In the genomic region with DNA sequence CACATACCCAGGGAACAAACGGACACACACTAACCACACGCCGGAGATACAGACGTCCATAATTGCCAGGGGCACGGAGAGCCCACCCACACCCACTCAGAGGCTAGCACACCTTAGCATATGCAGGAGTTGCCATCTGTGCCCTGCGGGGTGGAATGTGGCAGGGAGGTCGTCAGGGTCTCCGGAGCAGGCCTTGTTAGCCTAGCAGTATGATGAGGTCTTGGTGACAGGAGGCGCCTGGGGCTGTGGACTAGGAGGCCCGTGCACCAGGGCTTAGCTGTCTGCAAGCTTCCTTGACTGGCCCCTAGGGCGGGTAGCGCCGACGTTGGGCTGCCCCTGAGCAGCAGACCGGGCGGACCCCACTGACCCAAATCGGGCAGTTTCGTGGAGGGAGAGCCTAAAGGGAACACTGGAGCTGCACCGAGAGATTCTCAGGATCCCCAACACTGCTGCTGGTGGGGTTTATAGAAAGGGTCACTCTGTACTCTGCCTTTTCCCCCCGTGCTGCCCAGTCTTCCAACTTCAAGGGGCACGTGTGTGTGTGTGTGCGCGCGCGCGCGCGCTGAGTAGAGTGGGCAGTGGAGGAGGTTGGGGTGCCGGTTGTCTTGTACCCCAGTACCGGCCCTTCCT, we compare ENCODE assay signal across 9 cellular contexts. TPM values are rescaled to one million over a fixed set of nuclear protein-coding genes. Genes with fewer than 3 reads are reported as not detected.
DNase-seq lines count a peak whose midpoint lies in the region; ATAC-seq and TF ChIP-seq lines count a peak whose summit lies in the region.
"Had no signal": no experiment of that assay in that cellular context is flagged by ENCODE, and none has a peak within 500 bp of the region (broad histone marks: within the 10 kb centered on the region; RNA-seq: fewer than 3 reads in every experiment).

No MANE protein-coding gene starts in this region.

- H3K36me3 Mint-ChIP-seq in activated CD4-positive, alpha-beta memory T cell treated with anti-CD3 and anti-CD28 coated beads, Interleukin-2, amount 10 ng/mL, durations not matched to agents 7 days and 5 days (ENCODE audit: low read depth), result peaks cover 16% of the 10 kb centered on the region

- H3K9ac ChIP-seq in BLaER1 (peak overlapping the region; percentile 83; the same call in 1 of the 2 replicates), HCT116 (ENCODE audit: low read length) (no peak overlapping the region), iPS-18a (ENCODE audit: low read length) (no peak overlapping the region)

- DNase-seq in HCT116 (ENCODE audit: low read depth, low spot score) (no peak), upper lobe of right lung (peak; percentile 64), DMS79 treated with DMSO at 0.1 percent for 48 hours (lab: John Stamatoyannopoulos, UW) (no peak)
- no peak for DNase-seq in activated CD4-positive, alpha-beta memory T cell treated with anti-CD3 and anti-CD28 coated beads, Interleukin-2, amount 10 ng/mL, durations not matched to agents 7 days and 5 days
- no peak for DNase-seq in activated CD4-positive, CD25-positive, alpha-beta regulatory T cell treated with anti-CD3 and anti-CD28 coated beads, Interleukin-2, amount 50 U/mL, for 72 hours
- DNase-seq in NK-92 treated with Interleukin-12 subunit alpha and Interleukin-12 subunit beta, amount 100 ng/mL, for 24 hours (lab: John Stamatoyannopoulos, UW), result no peak

- peak overlapping the region; percentile 77 for H3K4me3 ChIP-seq in BLaER1
- H3K4me3 ChIP-seq in HCT116 (replicated peaks in 1 of 2; ENCODE audit: low read depth in 1 of 2, low read length in 2 of 2), result peak overlapping the region; percentile 47 to 55; a peak in 3 of 4 replicates
- H3K4me3 ChIP-seq in iPS-18a (ENCODE audit: low read length), result peak overlapping the region; percentile 61
- peak overlapping the region; percentile 52 for H3K4me3 ChIP-seq in upper lobe of right lung

- no peaks in the 10 kb centered on the region for H3K9me3 Mint-ChIP-seq in activated CD4-positive, alpha-beta memory T cell treated with anti-CD3 and anti-CD28 coated beads, Interleukin-2, amount 10 ng/mL, durations not matched to agents 7 days and 5 days

- H3K4me2 ChIP-seq in BLaER1, result peak overlapping the region; percentile 97
- peak overlapping the region; percentile 77 for H3K4me2 ChIP-seq in HCT116 (ENCODE audit: low read length)

- 0 out of 6 replicates have a peak, but pooled peaks of 1 of the 3 experiments have one; percentile 2 for TF ChIP-seq CTCF in HCT116 (IDR thresholded peaks at IDR 0.05 in 2 of 3, conservative IDR thresholded peaks at IDR 0.05 in 1 of 3; ENCODE audit: borderline replicate concordance in 1 of 3, insufficient read depth in 1 of 3, low read depth in 2 of 3, low read length in 2 of 3)
- TF ChIP-seq CTCF in upper lobe of right lung (IDR thresholded peaks at IDR 0.05), result no peak

- H3K9me2 ChIP-seq in HCT116 (ENCODE audit: insufficient read depth), result no peaks in the 10 kb centered on the region

- intact Hi-C loops in HCT116 (cut with micrococcal nuclease) (loop anchor here (10.0 kb wide), 1 partner anchor 116 kb away; a partner anchor contains a TSS), upper lobe of right lung (cut with DNase I) (no loop called here)

- H3K27ac ChIP-seq in BLaER1 (no peak overlapping the region), HCT116 (ENCODE audit: low read depth, low read length) (0 out of 2 replicates have a peak overlapping the region, but pooled peaks have one; percentile 11), iPS-18a (ENCODE audit: low read length) (no peak overlapping the region), upper lobe of right lung (no peak overlapping the region)
- H3K27ac ChIP-seq: left lung had no signal

- H3K27me3 ChIP-seq in BLaER1, result peaks cover 93% of the 10 kb centered on the region
- peaks cover 4% of the 10 kb centered on the region; the same call in 1 of the 2 replicates for H3K27me3 ChIP-seq in HCT116 (ENCODE audit: insufficient read depth, low read length)
- H3K27me3 ChIP-seq in iPS-18a (ENCODE audit: control insufficient read depth, insufficient read depth, low read length), result peaks cover 83% of the 10 kb centered on the region
- peaks cover 78% of the 10 kb centered on the region for H3K27me3 ChIP-seq in upper lobe of right lung

- no peak for TF ChIP-seq POLR2A in HCT116 (IDR thresholded peaks at IDR 0.05; ENCODE audit: borderline replicate concordance, extremely low read depth, insufficient read depth, insufficient read length)

- peaks cover 2% of the 10 kb centered on the region; the same call in 1 of the 2 replicates for H3K36me3 ChIP-seq in BLaER1
- no peaks in the 10 kb centered on the region for H3K36me3 ChIP-seq in HCT116 (ENCODE audit: control insufficient read depth in 1 of 2, insufficient read depth in 2 of 2, low read length in 2 of 2)
- no peaks in the 10 kb centered on the region for H3K36me3 ChIP-seq in iPS-18a (ENCODE audit: control insufficient read depth, low read depth, low read length)
- H3K36me3 ChIP-seq in upper lobe of right lung, result no peaks in the 10 kb centered on the region
- H3K36me3 ChIP-seq: left lung had no signal

- TF ChIP-seq RAD21 in HCT116 (IDR thresholded peaks at IDR 0.05; ENCODE audit: low read depth), result no peak

- H3K27me3 Mint-ChIP-seq in activated CD4-positive, alpha-beta memory T cell treated with anti-CD3 and anti-CD28 coated beads, Interleukin-2, amount 10 ng/mL, durations not matched to agents 7 days and 5 days, result peaks cover 48% of the 10 kb centered on the region

- H2AFZ ChIP-seq in HCT116 (ENCODE audit: low read depth, low read length, poor library complexity, severe bottlenecking), result no peak overlapping the region

- H3K9me3 ChIP-seq in BLaER1 (no peaks in the 10 kb centered on the region), HCT116 (ENCODE audit: control insufficient read depth in 1 of 2, insufficient read depth in 1 of 2, low read depth in 1 of 2, low read length in 2 of 2) (no peaks in the 10 kb centered on the region), iPS-18a (ENCODE audit: control insufficient read depth, low read depth, low read length) (peaks cover 3% of the 10 kb centered on the region), upper lobe of right lung (no peaks in the 10 kb centered on the region)
- H3K9me3 ChIP-seq: left lung had no signal

- H3K4me3 Mint-ChIP-seq in activated CD4-positive, alpha-beta memory T cell treated with anti-CD3 and anti-CD28 coated beads, Interleukin-2, amount 10 ng/mL, durations not matched to agents 7 days and 5 days, result peak overlapping the region; percentile 95

- H3K4me1 Mint-ChIP-seq in activated CD4-positive, alpha-beta memory T cell treated with anti-CD3 and anti-CD28 coated beads, Interleukin-2, amount 10 ng/mL, durations not matched to agents 7 days and 5 days, result peaks cover 70% of the 10 kb centered on the region

- POLR2A ChIA-PET in HCT116 (lab: Charles Lee), result interaction anchor here (3.5 kb wide), 1 partner anchor 11 kb away, joined by 16 read pairs; a partner anchor contains a TSS
- POLR2A ChIA-PET in activated CD4-positive, alpha-beta memory T cell treated with anti-CD3 and anti-CD28 coated beads, Interleukin-2, amount 10 ng/mL, durations not matched to agents 7 days and 5 days (lab: Charles Lee), result interaction anchor here (0.7 to 4.5 kb wide), 7 partner anchors 9 to 130 kb away, joined by 3 to 51 read pairs (median 8); a partner anchor contains a TSS

- no peaks in the 10 kb centered on the region for H3K79me2 ChIP-seq in HCT116 (ENCODE audit: insufficient read depth, low read length)

- H4K20me1 ChIP-seq in BLaER1, result peaks cover 57% of the 10 kb centered on the region
- no peaks in the 10 kb centered on the region for H4K20me1 ChIP-seq in HCT116 (ENCODE audit: insufficient read depth)

- H3K27ac Mint-ChIP-seq in activated CD4-positive, alpha-beta memory T cell treated with anti-CD3 and anti-CD28 coated beads, Interleukin-2, amount 10 ng/mL, durations not matched to agents 7 days and 5 days, result no peak overlapping the region

- no TSS peak for BruUV-seq in HCT116 (replicated peaks; lab: Mats Ljungman, UMichigan)

- H3K4me1 ChIP-seq in BLaER1, result peaks cover 69% of the 10 kb centered on the region
- peaks cover 40 to 62% of the 10 kb centered on the region in 2 experiments for H3K4me1 ChIP-seq in HCT116 (ENCODE audit: control insufficient read depth in 1 of 2, insufficient read depth in 2 of 2, low read length in 2 of 2)
- H3K4me1 ChIP-seq in iPS-18a (ENCODE audit: control insufficient read depth, low read depth, low read length), result peaks cover 21% of the 10 kb centered on the region
- H3K4me1 ChIP-seq in upper lobe of right lung, result peaks cover 56% of the 10 kb centered on the region

- RAD21 ChIA-PET in HCT116 (lab: Charles Lee; ENCODE audit: low non-redundant PET in 1 of 2, low total read pairs in 2 of 2, uncharacterized antibody in 2 of 2, unreplicated experiment in 2 of 2), result no interaction called here

- CTCF ChIA-PET in HCT116 (lab: Charles Lee), result interaction anchor here (1.2 to 4.6 kb wide), 4 partner anchors 11 to 211 kb away, joined by 3 to 64 read pairs (median 20); a partner anchor contains a TSS
- CTCF ChIA-PET in activated CD4-positive, alpha-beta memory T cell treated with anti-CD3 and anti-CD28 coated beads, Interleukin-2, amount 10 ng/mL, durations not matched to agents 7 days and 5 days (lab: Charles Lee), result interaction anchor here (1.1 to 12.1 kb wide), 7 partner anchors 8 to 25 kb away, joined by 3 to 253 read pairs (median 19); a partner anchor contains a TSS

- no peak for ATAC-seq in HCT116
- no peak for ATAC-seq in upper lobe of right lung

TF ChIP-seq in HCT116, 20 proteins besides CTCF, POLR2A, EP300 and RAD21 (continues in another document):
- TF ChIP-seq ZFX (IDR thresholded peaks at IDR 0.05), result no peak
- TF ChIP-seq, protein P1, sequence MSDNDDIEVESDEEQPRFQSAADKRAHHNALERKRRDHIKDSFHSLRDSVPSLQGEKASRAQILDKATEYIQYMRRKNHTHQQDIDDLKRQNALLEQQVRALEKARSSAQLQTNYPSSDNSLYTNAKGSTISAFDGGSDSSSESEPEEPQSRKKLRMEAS (IDR thresholded peaks at IDR 0.05), result no peak

RNA-seq across cellular contexts. Expression of a gene that starts 9.9 kb away (rescaled TPM):
- 2.5 TPM for total RNA-seq in HCT116 (2021; ENCODE audit: unreplicated experiment)
- 1.3 and 2.4 TPM in 2 replicates for polyA plus RNA-seq in HCT116 (2012)
- total RNA-seq in activated CD4-positive, alpha-beta memory T cell treated with anti-CD3 and anti-CD28 coated beads, Interleukin-2, amount 10 ng/mL, durations not matched to agents 7 days and 5 days, result 1 to 10 TPM; 4.1 to 4.5 TPM
- 6.0 TPM for total RNA-seq in upper lobe of right lung

RNA-seq across cellular contexts. Expression of a gene that starts 11.5 kb away (rescaled TPM):
- total RNA-seq in HCT116 (2021; ENCODE audit: unreplicated experiment) (280 TPM), upper lobe of right lung (59.2 TPM)
- polyA plus RNA-seq in HCT116 (2012), result 319 and 327 TPM in 2 replicates
- total RNA-seq in activated CD4-positive, alpha-beta memory T cell treated with anti-CD3 and anti-CD28 coated beads, Interleukin-2, amount 10 ng/mL, durations not matched to agents 7 days and 5 days, result 100 to 1,000 TPM; 224 to 244 TPM

RNA-seq across cellular contexts. Expression of a gene that starts 24.4 kb away (rescaled TPM):
- total RNA-seq in HCT116 (2021; ENCODE audit: unreplicated experiment) (20.0 TPM), upper lobe of right lung (not detected)
- 13.6 and 16.2 TPM in 2 replicates for polyA plus RNA-seq in HCT116 (2012)
- total RNA-seq in activated CD4-positive, alpha-beta memory T cell treated with anti-CD3 and anti-CD28 coated beads, Interleukin-2, amount 10 ng/mL, durations not matched to agents 7 days and 5 days, result 1 to 10 TPM in 1 of 2 experiments, under 1 TPM in 1; 0.81 to 1.1 TPM
